Comparison of ENCODE assay signal across 16 cellular contexts in the genomic region with DNA sequence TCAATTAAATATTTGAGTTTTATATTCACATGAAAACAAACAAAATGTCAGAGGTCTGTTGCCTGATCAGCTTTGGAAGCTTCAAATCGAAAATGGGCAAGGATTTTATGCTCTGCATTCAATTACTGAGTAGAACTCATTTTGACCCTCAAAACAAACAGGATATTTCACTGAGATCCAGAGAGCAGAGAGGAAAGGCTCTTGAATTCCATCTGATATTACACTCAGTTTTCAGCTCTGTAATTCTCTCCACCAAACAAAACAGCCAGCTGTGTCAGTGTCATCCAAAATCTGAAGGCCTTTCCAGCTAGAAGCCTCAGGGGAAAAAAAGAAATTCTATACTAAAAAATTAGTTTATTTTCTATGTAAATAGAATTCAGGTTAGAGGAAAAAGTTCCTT.
"Had no signal": no experiment of that assay in that cellular context is flagged by ENCODE, and none has a peak within 500 bp of the region (broad histone marks: within the 10 kb centered on the region; RNA-seq: fewer than 3 reads in every experiment).

No MANE protein-coding gene starts in this region.

- H3K27ac ChIP-seq: VCaP had no signal

- H3K27me3 Mint-ChIP-seq: activated naive CD8-positive, alpha-beta T cell; naive B cell had no signal

- ATAC-seq: body of pancreas, left ventricle myocardium superior had no signal

- DNase-seq: activated CD4-positive, CD25-positive, alpha-beta regulatory T cell treated with anti-CD3 and anti-CD28 coated beads, Interleukin-2, amount 50 U/mL, for 72 hours; amniotic stem cell; body of pancreas; caudate nucleus; immature natural killer cell; kidney glomerular epithelial cell; left ventricle myocardium superior; naive B cell; pancreas; stimulated activated CD8-positive, alpha-beta memory T cell treated with anti-CD3 and anti-CD28 coated beads, Interleukin-4, amount 100 ng/mL, for 48 hours; stimulated activated naive CD4-positive, alpha-beta T cell had no signal

- H3K27me3 ChIP-seq: body of pancreas, pancreas had no signal

- H3K27ac Mint-ChIP-seq: activated naive CD8-positive, alpha-beta T cell; activated T-helper 1 cell treated with anti-CD3 and anti-CD28 coated beads, Interleukin-12 subunit alpha, Interleukin-12 subunit beta, Interleukin-2, Interleukin-4 antibody, amounts not matched to agents 30 ng/mL and 10 ng/mL and 1 ng/mL, durations not matched to agents 14 hours and 24 hours and 36 hours; immature natural killer cell; naive B cell had no signal

- H3K36me3 ChIP-seq: pancreas had no signal

- FAIRE-seq: colon, endometrium, pancreas had no signal

- H3K36me3 Mint-ChIP-seq: activated naive CD8-positive, alpha-beta T cell; naive B cell had no signal

- H3K4me1 Mint-ChIP-seq: naive B cell had no signal

- H3K4me3 ChIP-seq: body of pancreas, pancreas had no signal

- H3K4me3 Mint-ChIP-seq: activated naive CD8-positive, alpha-beta T cell; activated T-helper 1 cell treated with anti-CD3 and anti-CD28 coated beads, Interleukin-12 subunit alpha, Interleukin-12 subunit beta, Interleukin-2, Interleukin-4 antibody, amounts not matched to agents 30 ng/mL and 10 ng/mL and 1 ng/mL, durations not matched to agents 14 hours and 24 hours and 36 hours; immature natural killer cell; naive B cell had no signal

- H3K9me3 ChIP-seq: body of pancreas, pancreas had no signal
